ENCODE assay signal across 8 cellular contexts in the genomic region with DNA sequence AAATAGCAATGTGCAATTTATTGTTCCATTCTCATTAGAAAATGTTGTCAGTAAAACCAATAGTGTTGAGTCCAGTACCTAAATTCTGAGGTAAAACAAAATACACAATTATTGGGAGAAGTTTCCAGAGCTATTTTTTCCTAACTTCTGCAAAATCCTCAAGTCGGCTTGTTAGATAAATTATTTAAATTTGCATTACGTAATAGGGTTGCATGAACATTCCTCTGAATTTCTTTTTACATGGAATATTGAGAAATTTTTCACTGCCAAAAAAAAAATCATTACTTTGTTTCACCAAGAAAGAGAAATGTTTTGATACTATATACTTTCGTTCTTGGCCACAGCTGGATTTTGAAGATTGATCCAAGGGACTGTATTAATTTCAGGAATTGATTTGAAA. TPM values are rescaled to one million over a fixed set of nuclear protein-coding genes. Genes with fewer than 3 reads are reported as not detected.
DNase-seq lines count a peak whose midpoint lies in the region; ATAC-seq and TF ChIP-seq lines count a peak whose summit lies in the region.
"Had no signal": no experiment of that assay in that cellular context is flagged by ENCODE, and none has a peak within 500 bp of the region (broad histone marks: within the 10 kb centered on the region; RNA-seq: fewer than 3 reads in every experiment).

No MANE protein-coding gene starts in this region.

- H3K36me3 Mint-ChIP-seq in T-helper 17 cell (ENCODE audit: low read depth) = peaks cover 13% of the 10 kb centered on the region

- peaks cover 29% of the 10 kb centered on the region for H3K4me1 Mint-ChIP-seq in T-helper 17 cell

- POLR2A ChIA-PET in HCT116 (lab: Charles Lee) = no interaction called here

- H3K36me3 ChIP-seq in HCT116 (ENCODE audit: control insufficient read depth in 1 of 2, insufficient read depth in 2 of 2, low read length in 2 of 2) = peaks cover 14 to 16% of the 10 kb centered on the region in 2 experiments; a peak in 2 of 4 replicates
- H3K36me3 ChIP-seq in skeletal muscle tissue (ENCODE audit: control insufficient read depth in 3 of 3, insufficient read depth in 3 of 3, low read length in 3 of 3) = peaks cover 6 to 13% (median 13%) of the 10 kb centered on the region in 3 donors

- TF ChIP-seq CTCF in HCT116 (IDR thresholded peaks at IDR 0.05 in 2 of 3, conservative IDR thresholded peaks at IDR 0.05 in 1 of 3; ENCODE audit: borderline replicate concordance in 1 of 3, insufficient read depth in 1 of 3, low read depth in 2 of 3, low read length in 2 of 3) (no peak), foreskin keratinocyte (conservative IDR thresholded peaks at IDR 0.05) (no peak)

- CTCF ChIA-PET in HCT116 (lab: Charles Lee) = no interaction called here

- H3K27ac ChIP-seq in HCT116 (ENCODE audit: low read depth, low read length) (no peak overlapping the region), foreskin keratinocyte (peak overlapping the region; percentile 77), skeletal muscle tissue (ENCODE audit: low read depth, low read length) (no peak overlapping the region)

- H3K9ac ChIP-seq in HCT116 (ENCODE audit: low read length) = peak overlapping the region; percentile 82
- H3K9ac ChIP-seq in skeletal muscle tissue (ENCODE audit: low read depth in 1 of 3, low read length in 3 of 3) = peak overlapping the region in 2 of 3 donors; percentile 84 to 91

- H3K9me2 ChIP-seq in HCT116 (ENCODE audit: insufficient read depth) = no peaks in the 10 kb centered on the region

- H3K4me1 ChIP-seq in HCT116 (ENCODE audit: control insufficient read depth in 1 of 2, insufficient read depth in 2 of 2, low read length in 2 of 2) = peaks cover 28 to 44% of the 10 kb centered on the region in 2 experiments
- peaks cover 10% of the 10 kb centered on the region for H3K4me1 ChIP-seq in foreskin keratinocyte
- peaks cover 22 to 24% (median 23%) of the 10 kb centered on the region in 3 donors for H3K4me1 ChIP-seq in skeletal muscle tissue (ENCODE audit: control insufficient read depth in 3 of 3, insufficient read depth in 3 of 3, low read length in 3 of 3)

- no peaks in the 10 kb centered on the region for H3K27me3 ChIP-seq in HCT116 (ENCODE audit: insufficient read depth, low read length)
- peaks cover 6% of the 10 kb centered on the region for H3K27me3 ChIP-seq in foreskin keratinocyte
- H3K27me3 ChIP-seq in skeletal muscle tissue (ENCODE audit: control insufficient read depth in 3 of 3, insufficient read depth in 3 of 3, low read length in 3 of 3) = no peaks in the 10 kb centered on the region

- peak overlapping the region; percentile 94 for H3K27ac Mint-ChIP-seq in T-helper 17 cell

- RAD21 ChIA-PET in HCT116 (lab: Charles Lee; ENCODE audit: low non-redundant PET in 1 of 2, low total read pairs in 2 of 2, uncharacterized antibody in 2 of 2, unreplicated experiment in 2 of 2) = no interaction called here

- TF ChIP-seq POLR2A in HCT116 (IDR thresholded peaks at IDR 0.05; ENCODE audit: borderline replicate concordance, extremely low read depth, insufficient read depth, insufficient read length) = no peak

- ATAC-seq in HCT116 (no peak), T-helper 17 cell (no peak), foreskin keratinocyte (no peak), HG03520 (IDR thresholded peaks at IDR 0.05; ENCODE audit: unreplicated experiment) (no peak)

- no peak for DNase-seq in HCT116 (ENCODE audit: low read depth, low spot score)
- DNase-seq in T-helper 17 cell = no peak
- DNase-seq in foreskin keratinocyte = no peak
- no peak for DNase-seq in HuH-7 (ENCODE audit: low spot score)
- DNase-seq in activated gamma-delta T cell (lab: John Stamatoyannopoulos, UW) = no peak
- DNase-seq: trophoblast cell had no signal

- peak overlapping the region; percentile 81 to 95 for H3K4me3 ChIP-seq in HCT116 (replicated peaks in 1 of 2; ENCODE audit: low read depth in 1 of 2, low read length in 2 of 2)
- peak overlapping the region; percentile 84 to 89 (median 89) for H3K4me3 ChIP-seq in skeletal muscle tissue (ENCODE audit: low read length in 3 of 3)

- BruUV-seq in HCT116 (replicated peaks; lab: Mats Ljungman, UMichigan) = TSS peak; percentile 35

- no peak overlapping the region for H2AFZ ChIP-seq in HCT116 (ENCODE audit: low read depth, low read length, poor library complexity, severe bottlenecking)

- H3K9me3 ChIP-seq in HCT116 (ENCODE audit: control insufficient read depth in 1 of 2, insufficient read depth in 1 of 2, low read depth in 1 of 2, low read length in 2 of 2) (no peaks in the 10 kb centered on the region), T-helper 17 cell (ENCODE audit: control insufficient read depth, low read length, poor library complexity, severe bottlenecking) (no peaks in the 10 kb centered on the region), skeletal muscle tissue (ENCODE audit: control insufficient read depth in 3 of 3, low read length in 3 of 3) (no peaks in the 10 kb centered on the region)

- peak overlapping the region; percentile 80 for H3K4me2 ChIP-seq in HCT116 (ENCODE audit: low read length)

- no peaks in the 10 kb centered on the region for H4K20me1 ChIP-seq in HCT116 (ENCODE audit: insufficient read depth)

- no peak for TF ChIP-seq RAD21 in HCT116 (IDR thresholded peaks at IDR 0.05; ENCODE audit: low read depth)

- H3K79me2 ChIP-seq in HCT116 (ENCODE audit: insufficient read depth, low read length) = peaks cover 61% of the 10 kb centered on the region

- H3K27me3 Mint-ChIP-seq in T-helper 17 cell = peaks cover 4% of the 10 kb centered on the region

- intact Hi-C loops in HCT116 (cut with micrococcal nuclease) = no loop called here

- H3K4me3 Mint-ChIP-seq in T-helper 17 cell = peak overlapping the region; percentile 96

TF ChIP-seq in HCT116, 20 proteins besides CTCF, POLR2A, EP300 and RAD21 (continues in another document):
- no peak for TF ChIP-seq SP1 (IDR thresholded peaks at IDR 0.05; ENCODE audit: low read depth)
- no peak for TF ChIP-seq CEBPB (IDR thresholded peaks at IDR 0.05; ENCODE audit: low read depth)
- no peak for TF ChIP-seq SIN3A (IDR thresholded peaks at IDR 0.05; ENCODE audit: low read depth)
- no peak for TF ChIP-seq EGR1 (IDR thresholded peaks at IDR 0.05; ENCODE audit: low read depth)
- TF ChIP-seq EZH2phosphoT487 (IDR thresholded peaks at IDR 0.05; ENCODE audit: borderline replicate concordance) = no peak
- no peak for TF ChIP-seq JUND (IDR thresholded peaks at IDR 0.05)
- no peak for TF ChIP-seq REST (IDR thresholded peaks at IDR 0.05; ENCODE audit: low read depth)
- TF ChIP-seq ELF1 (IDR thresholded peaks at IDR 0.05; ENCODE audit: borderline replicate concordance, low read depth) = no peak
- TF ChIP-seq MAX (IDR thresholded peaks at IDR 0.05) = no peak
- TF ChIP-seq, protein P1, sequence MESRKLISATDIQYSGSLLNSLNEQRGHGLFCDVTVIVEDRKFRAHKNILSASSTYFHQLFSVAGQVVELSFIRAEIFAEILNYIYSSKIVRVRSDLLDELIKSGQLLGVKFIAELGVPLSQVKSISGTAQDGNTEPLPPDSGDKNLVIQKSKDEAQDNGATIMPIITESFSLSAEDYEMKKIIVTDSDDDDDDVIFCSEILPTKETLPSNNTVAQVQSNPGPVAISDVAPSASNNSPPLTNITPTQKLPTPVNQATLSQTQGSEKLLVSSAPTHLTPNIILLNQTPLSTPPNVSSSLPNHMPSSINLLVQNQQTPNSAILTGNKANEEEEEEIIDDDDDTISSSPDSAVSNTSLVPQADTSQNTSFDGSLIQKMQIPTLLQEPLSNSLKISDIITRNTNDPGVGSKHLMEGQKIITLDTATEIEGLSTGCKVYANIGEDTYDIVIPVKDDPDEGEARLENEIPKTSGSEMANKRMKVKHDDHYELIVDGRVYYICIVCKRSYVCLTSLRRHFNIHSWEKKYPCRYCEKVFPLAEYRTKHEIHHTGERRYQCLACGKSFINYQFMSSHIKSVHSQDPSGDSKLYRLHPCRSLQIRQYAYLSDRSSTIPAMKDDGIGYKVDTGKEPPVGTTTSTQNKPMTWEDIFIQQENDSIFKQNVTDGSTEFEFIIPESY (IDR thresholded peaks at IDR 0.05; ENCODE audit: extremely low read depth, insufficient replicate concordance, low read length) = no peak
- TF ChIP-seq ZNF274 (IDR thresholded peaks at IDR 0.05; ENCODE audit: low read depth, low read length) = no peak
- TF ChIP-seq POLR2AphosphoS5 (IDR thresholded peaks at IDR 0.05; ENCODE audit: low read depth, low read length) = no peak

RNA-seq across cellular contexts. Expression of gene ZNF507, which starts 1.5 kb away (rescaled TPM):
- total RNA-seq in HCT116 (2021; ENCODE audit: unreplicated experiment) (27.4 TPM), T-helper 17 cell (10 to 100 TPM; 23.1 to 36.1 TPM), foreskin keratinocyte (11.2 and 11.4 TPM in 2 replicates), skeletal muscle tissue (11.0 TPM)
- polyA plus RNA-seq in HCT116 (2012) = 8.1 and 10.3 TPM in 2 replicates
- 1.6 and 1.7 TPM in 2 replicates for polyA plus RNA-seq in foreskin keratinocyte

RNA-seq across cellular contexts. Expression of gene DPY19L3, which starts 58.7 kb away (rescaled TPM):
- total RNA-seq in HCT116 (2021; ENCODE audit: unreplicated experiment) (14.5 TPM), T-helper 17 cell (10 to 100 TPM; 10.2 to 14.7 TPM), foreskin keratinocyte (6.7 and 8.3 TPM in 2 replicates), skeletal muscle tissue (19.3 TPM)
- 3.7 and 5.0 TPM in 2 replicates for polyA plus RNA-seq in HCT116 (2012)
- 1.7 and 1.8 TPM in 2 replicates for polyA plus RNA-seq in foreskin keratinocyte
